ENCODE assay signal across 13 cellular contexts in the genomic region with DNA sequence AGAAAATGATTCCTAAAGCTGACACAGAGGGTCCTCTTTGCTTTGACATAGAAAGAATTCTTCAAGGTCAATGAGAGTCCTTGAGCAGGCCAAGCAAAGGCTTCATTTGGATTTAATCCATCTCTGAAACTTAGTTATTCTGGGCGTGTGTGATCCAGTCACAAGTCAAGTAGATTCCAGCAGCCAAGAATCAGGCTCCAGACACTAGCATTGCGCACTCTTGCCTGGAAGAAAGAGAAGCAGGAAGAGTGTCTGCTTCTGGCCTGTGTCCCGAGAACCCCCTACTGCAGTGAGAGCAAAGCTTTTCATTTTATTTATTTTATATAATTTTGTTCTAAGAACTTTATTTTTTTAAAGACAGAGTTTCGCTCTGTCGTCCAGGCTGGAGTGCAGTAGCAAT.
DNase-seq lines count a peak whose midpoint lies in the region; ATAC-seq and TF ChIP-seq lines count a peak whose summit lies in the region.
"Had no signal": no experiment of that assay in that cellular context is flagged by ENCODE, and none has a peak within 500 bp of the region (broad histone marks: within the 10 kb centered on the region; RNA-seq: fewer than 3 reads in every experiment).

No MANE protein-coding gene starts in this region.

- no peaks in the 10 kb centered on the region for H3K9me3 ChIP-seq in ovary
- no peaks in the 10 kb centered on the region for H3K9me3 ChIP-seq in tibial nerve

- DNase-seq in WTC11 (ENCODE audit: low spot score): no peak
- DNase-seq in fibroblast of peridontal ligament (ENCODE audit: extremely low read depth): peak; percentile 25
- peak in 4 of 5 donors; percentile 25 to 39 (median 32) for DNase-seq in ovary
- DNase-seq in tibial nerve (ENCODE audit: low spot score in 2 of 2): no peak
- DNase-seq in GM20000 (ENCODE audit: low spot score): no peak
- DNase-seq in T-helper 2 cell treated with Interferon-gamma antibody and Interleukin-4, amounts not matched to agents 5 μg/mL and 100 μg/mL, for 36 hours (ENCODE audit: low spot score): no peak
- no peak for DNase-seq in NCI-H1092 (lab: John Stamatoyannopoulos, UW)
- DNase-seq: Calu3; CD4-positive, alpha-beta T cell; DMS 273 treated with DMSO at 0.1 percent for 48 hours; HCEC 1CT had no signal

- no peak overlapping the region for H3K4me3 Mint-ChIP-seq in WTC11
- H3K4me3 Mint-ChIP-seq in T-helper 2 cell treated with Interferon-gamma antibody and Interleukin-4, amounts not matched to agents 5 μg/mL and 100 μg/mL, for 36 hours: no peak overlapping the region
- H3K4me3 Mint-ChIP-seq: B cell; CD4-positive, alpha-beta T cell had no signal

- H3K4me3 ChIP-seq in ACC112 (ENCODE audit: low read depth, low read length): no peak overlapping the region
- no peak overlapping the region for H3K4me3 ChIP-seq in ovary
- H3K4me3 ChIP-seq in tibial nerve: no peak overlapping the region

- intact Hi-C loops in ovary (cut with DNase I): no loop called here

- TF ChIP-seq CTCF in WTC11 (IDR thresholded peaks at IDR 0.05) (no peak), ovary (IDR thresholded peaks at IDR 0.05) (no peak), tibial nerve (IDR thresholded peaks at IDR 0.05) (no peak), GM20000 (IDR thresholded peaks at IDR 0.05; ENCODE audit: extremely low read depth, missing control alignments) (no peak)

- no peaks in the 10 kb centered on the region for H3K36me3 Mint-ChIP-seq in WTC11
- H3K36me3 Mint-ChIP-seq in T-helper 2 cell treated with Interferon-gamma antibody and Interleukin-4, amounts not matched to agents 5 μg/mL and 100 μg/mL, for 36 hours (ENCODE audit: low read depth): peaks cover 41% of the 10 kb centered on the region

- peaks cover 25% of the 10 kb centered on the region for H3K4me1 ChIP-seq in ACC112 (ENCODE audit: control insufficient read depth, insufficient read depth, low read length, unreplicated experiment)
- peaks cover 5% of the 10 kb centered on the region for H3K4me1 ChIP-seq in ovary (ENCODE audit: insufficient read depth)
- no peaks in the 10 kb centered on the region for H3K4me1 ChIP-seq in tibial nerve

- H3K27ac Mint-ChIP-seq in WTC11: peak overlapping the region; percentile 69; the same call in 1 of the 2 replicates
- no peak overlapping the region for H3K27ac Mint-ChIP-seq in T-helper 2 cell treated with Interferon-gamma antibody and Interleukin-4, amounts not matched to agents 5 μg/mL and 100 μg/mL, for 36 hours
- H3K27ac Mint-ChIP-seq: B cell; CD4-positive, alpha-beta T cell had no signal

- no peaks in the 10 kb centered on the region for H3K79me2 ChIP-seq in ACC112 (ENCODE audit: control insufficient read depth, insufficient read depth, low read length, unreplicated experiment)

- no peaks in the 10 kb centered on the region for H3K27me3 Mint-ChIP-seq in WTC11 (ENCODE audit: low read depth)
- no peaks in the 10 kb centered on the region for H3K27me3 Mint-ChIP-seq in T-helper 2 cell treated with Interferon-gamma antibody and Interleukin-4, amounts not matched to agents 5 μg/mL and 100 μg/mL, for 36 hours (ENCODE audit: low read depth)
- H3K27me3 Mint-ChIP-seq: CD4-positive, alpha-beta T cell had no signal

- H3K4me1 Mint-ChIP-seq in WTC11: peaks cover 9% of the 10 kb centered on the region
- no peaks in the 10 kb centered on the region for H3K4me1 Mint-ChIP-seq in T-helper 2 cell treated with Interferon-gamma antibody and Interleukin-4, amounts not matched to agents 5 μg/mL and 100 μg/mL, for 36 hours (ENCODE audit: low read depth)
- H3K4me1 Mint-ChIP-seq: B cell had no signal

- no peaks in the 10 kb centered on the region for H3K9me3 Mint-ChIP-seq in WTC11
- no peaks in the 10 kb centered on the region for H3K9me3 Mint-ChIP-seq in T-helper 2 cell treated with Interferon-gamma antibody and Interleukin-4, amounts not matched to agents 5 μg/mL and 100 μg/mL, for 36 hours
- H3K9me3 Mint-ChIP-seq: CD4-positive, alpha-beta T cell had no signal

- no peak for ATAC-seq in WTC11

- H3K36me3 ChIP-seq in ACC112 (ENCODE audit: insufficient read depth, low read length) (peaks cover 23% of the 10 kb centered on the region), ovary (no peaks in the 10 kb centered on the region), tibial nerve (peaks cover 0 to 86% (median 0%) of the 10 kb centered on the region in 3 donors)

- WGBS in ovary, 3 donors: 26 to 42% (median 38%) methylated on average over 5 of the region's 5 CpGs
- WGBS in tibial nerve, 2 donors: 66 to 76% methylated on average over 5 of the region's 5 CpGs

- H2AFZ ChIP-seq in ACC112 (ENCODE audit: low read length, unreplicated experiment): no peak overlapping the region

- POLR2A ChIA-PET in WTC11 (lab: Charles Lee): no interaction called here

- no peaks in the 10 kb centered on the region for H3K27me3 ChIP-seq in ACC112 (ENCODE audit: insufficient read depth, low read length)
- H3K27me3 ChIP-seq in ovary: no peaks in the 10 kb centered on the region
- H3K27me3 ChIP-seq in tibial nerve: no peaks in the 10 kb centered on the region

- TF ChIP-seq POLR2A in ovary (IDR thresholded peaks at IDR 0.05) (no peak), tibial nerve (IDR thresholded peaks at IDR 0.05) (no peak)

- peak overlapping the region; percentile 80 for H3K27ac ChIP-seq in ACC112 (ENCODE audit: low read depth, low read length)
- peak overlapping the region in 1 of 2 donors; percentile 42 for H3K27ac ChIP-seq in ovary
- H3K27ac ChIP-seq in tibial nerve: no peak overlapping the region

- TF ChIP-seq EP300 in ovary (IDR thresholded peaks at IDR 0.05): no peak
- no peak for TF ChIP-seq EP300 in tibial nerve (IDR thresholded peaks at IDR 0.05)

- CTCF ChIA-PET in WTC11 (lab: Charles Lee): interaction anchor here (1.6 kb wide), 1 partner anchor 19 kb away, joined by 7 read pairs; no protein-coding TSS in a partner anchor

TF ChIP-seq in WTC11, 78 proteins besides CTCF, POLR2A, EP300 and RAD21:
- TF ChIP-seq GABPB1 (CRISPR knock-in tag; IDR thresholded peaks at IDR 0.05) (no peak), MYBL2 (CRISPR knock-in tag; IDR thresholded peaks at IDR 0.05) (no peak), ZNF423 (CRISPR knock-in tag; IDR thresholded peaks at IDR 0.05) (no peak), CREM (CRISPR knock-in tag; IDR thresholded peaks at IDR 0.05) (no peak), RORB (CRISPR knock-in tag; IDR thresholded peaks at IDR 0.05) (no peak), TP53 (CRISPR knock-in tag; IDR thresholded peaks at IDR 0.05) (no peak), CBFB (CRISPR knock-in tag; IDR thresholded peaks at IDR 0.05; ENCODE audit: low read depth) (no peak), ZNF121 (CRISPR knock-in tag; IDR thresholded peaks at IDR 0.05) (no peak), ZBTB21 (CRISPR knock-in tag; IDR thresholded peaks at IDR 0.05; ENCODE audit: borderline replicate concordance) (no peak)
- TF ChIP-seq, protein P1, sequence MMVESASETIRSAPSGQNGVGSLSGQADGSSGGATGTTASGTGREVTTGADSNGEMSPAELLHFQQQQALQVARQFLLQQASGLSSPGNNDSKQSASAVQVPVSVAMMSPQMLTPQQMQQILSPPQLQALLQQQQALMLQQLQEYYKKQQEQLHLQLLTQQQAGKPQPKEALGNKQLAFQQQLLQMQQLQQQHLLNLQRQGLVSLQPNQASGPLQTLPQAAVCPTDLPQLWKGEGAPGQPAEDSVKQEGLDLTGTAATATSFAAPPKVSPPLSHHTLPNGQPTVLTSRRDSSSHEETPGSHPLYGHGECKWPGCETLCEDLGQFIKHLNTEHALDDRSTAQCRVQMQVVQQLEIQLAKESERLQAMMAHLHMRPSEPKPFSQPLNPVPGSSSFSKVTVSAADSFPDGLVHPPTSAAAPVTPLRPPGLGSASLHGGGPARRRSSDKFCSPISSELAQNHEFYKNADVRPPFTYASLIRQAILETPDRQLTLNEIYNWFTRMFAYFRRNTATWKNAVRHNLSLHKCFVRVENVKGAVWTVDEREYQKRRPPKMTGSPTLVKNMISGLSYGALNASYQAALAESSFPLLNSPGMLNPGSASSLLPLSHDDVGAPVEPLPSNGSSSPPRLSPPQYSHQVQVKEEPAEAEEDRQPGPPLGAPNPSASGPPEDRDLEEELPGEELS (CRISPR knock-in tag; IDR thresholded peaks at IDR 0.05): no peak
- TF ChIP-seq, protein P2, sequence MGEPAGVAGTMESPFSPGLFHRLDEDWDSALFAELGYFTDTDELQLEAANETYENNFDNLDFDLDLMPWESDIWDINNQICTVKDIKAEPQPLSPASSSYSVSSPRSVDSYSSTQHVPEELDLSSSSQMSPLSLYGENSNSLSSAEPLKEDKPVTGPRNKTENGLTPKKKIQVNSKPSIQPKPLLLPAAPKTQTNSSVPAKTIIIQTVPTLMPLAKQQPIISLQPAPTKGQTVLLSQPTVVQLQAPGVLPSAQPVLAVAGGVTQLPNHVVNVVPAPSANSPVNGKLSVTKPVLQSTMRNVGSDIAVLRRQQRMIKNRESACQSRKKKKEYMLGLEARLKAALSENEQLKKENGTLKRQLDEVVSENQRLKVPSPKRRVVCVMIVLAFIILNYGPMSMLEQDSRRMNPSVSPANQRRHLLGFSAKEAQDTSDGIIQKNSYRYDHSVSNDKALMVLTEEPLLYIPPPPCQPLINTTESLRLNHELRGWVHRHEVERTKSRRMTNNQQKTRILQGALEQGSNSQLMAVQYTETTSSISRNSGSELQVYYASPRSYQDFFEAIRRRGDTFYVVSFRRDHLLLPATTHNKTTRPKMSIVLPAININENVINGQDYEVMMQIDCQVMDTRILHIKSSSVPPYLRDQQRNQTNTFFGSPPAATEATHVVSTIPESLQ (CRISPR knock-in tag; IDR thresholded peaks at IDR 0.05): no peak
- TF ChIP-seq, protein P3, sequence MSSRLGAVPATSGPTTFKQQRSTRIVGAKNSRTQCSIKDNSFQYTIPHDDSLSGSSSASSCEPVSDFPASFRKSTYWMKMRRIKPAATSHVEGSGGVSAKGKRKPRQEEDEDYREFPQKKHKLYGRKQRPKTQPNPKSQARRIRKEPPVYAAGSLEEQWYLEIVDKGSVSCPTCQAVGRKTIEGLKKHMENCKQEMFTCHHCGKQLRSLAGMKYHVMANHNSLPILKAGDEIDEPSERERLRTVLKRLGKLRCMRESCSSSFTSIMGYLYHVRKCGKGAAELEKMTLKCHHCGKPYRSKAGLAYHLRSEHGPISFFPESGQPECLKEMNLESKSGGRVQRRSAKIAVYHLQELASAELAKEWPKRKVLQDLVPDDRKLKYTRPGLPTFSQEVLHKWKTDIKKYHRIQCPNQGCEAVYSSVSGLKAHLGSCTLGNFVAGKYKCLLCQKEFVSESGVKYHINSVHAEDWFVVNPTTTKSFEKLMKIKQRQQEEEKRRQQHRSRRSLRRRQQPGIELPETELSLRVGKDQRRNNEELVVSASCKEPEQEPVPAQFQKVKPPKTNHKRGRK (CRISPR knock-in tag; IDR thresholded peaks at IDR 0.05; ENCODE audit: borderline replicate concordance): no peak

Comparison
In these comparisons a context has a peak if more than half of its experiments do, and no peak if none do; other contexts are left out.
1. DNase-seq: peak in fibroblast of peridontal ligament (single experiment) and ovary (4 of 5); none in WTC11 (single experiment), tibial nerve (0 of 2), GM20000 (single experiment), T-helper 2 cell treated with Interferon-gamma antibody and Interleukin-4, amounts not matched to agents 5 μg/mL and 100 μg/mL, for 36 hours (single experiment) and NCI-H1092 (single experiment).